In genomic region chr10:99913831-99914235, GRCh38 we compare ENCODE assay signal across 13 cellular contexts.
DNase-seq lines count a peak whose midpoint lies in the region; ATAC-seq and TF ChIP-seq lines count a peak whose summit lies in the region.
"Had no signal": no experiment of that assay in that cellular context is flagged by ENCODE, and none has a peak within 500 bp of the region (broad histone marks: within the 10 kb centered on the region; RNA-seq: fewer than 3 reads in every experiment).

No MANE protein-coding gene starts in this region.

- peaks cover 44% of the 10 kb centered on the region for H3K4me1 Mint-ChIP-seq in endothelial cell (ENCODE audit: unreplicated experiment)
- peaks cover 33% of the 10 kb centered on the region for H3K4me1 Mint-ChIP-seq in type B pancreatic cell (ENCODE audit: unreplicated experiment)
- H3K4me1 Mint-ChIP-seq: activated B cell treated with CpG ODN at 0.5 μM for 24 hours had no signal

- H3K36me3 Mint-ChIP-seq in endothelial cell (ENCODE audit: low read depth, unreplicated experiment), result peaks cover 2% of the 10 kb centered on the region
- H3K36me3 Mint-ChIP-seq in type B pancreatic cell, result peaks cover 5% of the 10 kb centered on the region

- H3K27me3 ChIP-seq in cardiac muscle cell, result no peaks in the 10 kb centered on the region

- peaks cover 24% of the 10 kb centered on the region for H3K4me1 ChIP-seq in cardiac muscle cell (ENCODE audit: low read depth)

- peak overlapping the region; percentile 93 for H3K27ac Mint-ChIP-seq in endothelial cell (ENCODE audit: unreplicated experiment)
- H3K27ac Mint-ChIP-seq in type B pancreatic cell, result peak overlapping the region; percentile 85
- H3K27ac Mint-ChIP-seq: activated B cell treated with CpG ODN at 0.5 μM for 24 hours, IgD-negative memory B cell had no signal

- DNase-seq in cardiac muscle cell (ENCODE audit: low read depth in 1 of 2, low spot score in 1 of 2), result peak in 1 of 2 donors; percentile 91
- no peak for DNase-seq in cardiac septum (ENCODE audit: low spot score)
- DNase-seq in endothelial cell (ENCODE audit: low spot score), result peak; percentile 54
- DNase-seq in left kidney (ENCODE audit: low read depth, low spot score), result peak; percentile 95
- peak; percentile 69 for DNase-seq in type B pancreatic cell (ENCODE audit: extremely low spot score, unreplicated experiment)
- DNase-seq in stimulated activated CD4-positive, alpha-beta T cell treated with anti-CD3 and anti-CD28 coated beads, Interleukin-4, amount 100 ng/mL, for 24 hours, result no peak
- DNase-seq in stimulated activated CD4-positive, alpha-beta T cell treated with anti-CD3 and anti-CD28 coated beads, Interleukin-2, amount 100 ng/mL, for 48 hours, result no peak
- DNase-seq: activated B cell treated with CpG ODN at 0.5 μM for 24 hours, DND-41, NCI-H1930, RPMI8226 had no signal

- peaks cover 3% of the 10 kb centered on the region for H3K27me3 Mint-ChIP-seq in endothelial cell (ENCODE audit: unreplicated experiment)
- H3K27me3 Mint-ChIP-seq in type B pancreatic cell, result no peaks in the 10 kb centered on the region
- H3K27me3 Mint-ChIP-seq: activated B cell treated with CpG ODN at 0.5 μM for 24 hours, IgD-negative memory B cell had no signal

- H3K9me3 Mint-ChIP-seq in endothelial cell (ENCODE audit: unreplicated experiment) (no peaks in the 10 kb centered on the region), type B pancreatic cell (no peaks in the 10 kb centered on the region)
- H3K9me3 Mint-ChIP-seq: activated B cell treated with CpG ODN at 0.5 μM for 24 hours, IgD-negative memory B cell had no signal

- H3K4me3 Mint-ChIP-seq in endothelial cell (ENCODE audit: unreplicated experiment) (peak overlapping the region; percentile 95), type B pancreatic cell (peak overlapping the region; percentile 90)
- H3K4me3 Mint-ChIP-seq: activated B cell treated with CpG ODN at 0.5 μM for 24 hours, IgD-negative memory B cell had no signal

- H3K27ac ChIP-seq in cardiac muscle cell, result peak overlapping the region; percentile 94

- intact Hi-C loops in cardiac septum (cut with DNase I), result no loop called here

- H3K9me3 ChIP-seq in cardiac muscle cell (ENCODE audit: low read depth), result no peaks in the 10 kb centered on the region

- peak overlapping the region; percentile 58 for H3K4me3 ChIP-seq in cardiac muscle cell

- H3K36me3 ChIP-seq in cardiac muscle cell, result no peaks in the 10 kb centered on the region

- no peak for ATAC-seq in GM21367 (IDR thresholded peaks at IDR 0.05; ENCODE audit: unreplicated experiment)

- TF ChIP-seq CTCF in cardiac muscle cell (IDR thresholded peaks at IDR 0.05; ENCODE audit: low read depth, low read length), result no peak
- TF ChIP-seq CTCF in endothelial cell (IDR thresholded peaks at IDR 0.05; ENCODE audit: unreplicated experiment), result no peak
- TF ChIP-seq CTCF in type B pancreatic cell (conservative IDR thresholded peaks at IDR 0.05), result peak; percentile 41

Comparison
In these comparisons a context has a peak if more than half of its experiments do, and no peak if none do; other contexts are left out.
1. DNase-seq: peak in endothelial cell (single experiment), left kidney (single experiment) and type B pancreatic cell (single experiment); none in cardiac septum (single experiment), stimulated activated CD4-positive, alpha-beta T cell treated with anti-CD3 and anti-CD28 coated beads, Interleukin-4, amount 100 ng/mL, for 24 hours (single experiment) and stimulated activated CD4-positive, alpha-beta T cell treated with anti-CD3 and anti-CD28 coated beads, Interleukin-2, amount 100 ng/mL, for 48 hours (0 of 2).